In the genomic region with DNA sequence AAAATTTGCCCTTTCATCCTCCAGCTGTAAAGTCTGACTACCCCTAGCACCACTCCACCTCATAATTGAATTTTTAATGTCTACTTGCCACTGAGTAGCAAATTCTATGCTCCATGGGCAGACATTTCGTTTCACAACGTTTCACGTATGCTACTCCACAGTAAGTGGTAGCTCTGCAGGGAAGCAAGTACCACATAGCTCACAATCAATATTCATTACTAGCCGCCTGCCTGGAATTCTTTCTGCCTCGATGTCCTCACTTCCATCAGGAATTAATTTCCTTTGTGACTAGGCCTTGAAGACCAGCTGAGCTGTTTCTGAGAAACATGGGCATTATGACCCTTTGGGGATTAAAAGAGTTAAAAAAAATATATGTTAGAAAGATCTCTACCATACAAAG, we compare ENCODE assay signal across 2 cellular contexts.
TF ChIP-seq lines count a peak whose summit lies in the region.

No MANE protein-coding gene starts in this region.

TF ChIP-seq in GM23338, 12 proteins besides CTCF, POLR2A, EP300 and RAD21 (continues in another document):
- TF ChIP-seq POLR2AphosphoS5 (IDR thresholded peaks at IDR 0.05; ENCODE audit: low read depth) (no peak), STAT1 (IDR thresholded peaks at IDR 0.05; ENCODE audit: unreplicated experiment) (no peak), REST (IDR thresholded peaks at IDR 0.05; ENCODE audit: unreplicated experiment) (no peak), NANOG (IDR thresholded peaks at IDR 0.05; ENCODE audit: borderline replicate concordance) (no peak), JUNB (IDR thresholded peaks at IDR 0.05; ENCODE audit: unreplicated experiment) (no peak), ZNF114 (CRISPR knock-in tag; IDR thresholded peaks at IDR 0.05) (no peak), ZNF462 (CRISPR knock-in tag; IDR thresholded peaks at IDR 0.05) (no peak), EZH2 (IDR thresholded peaks at IDR 0.05; ENCODE audit: low read depth, unreplicated experiment) (no peak), EZH2phosphoT487 (IDR thresholded peaks at IDR 0.05; ENCODE audit: unreplicated experiment) (no peak)
- TF ChIP-seq, protein P1, sequence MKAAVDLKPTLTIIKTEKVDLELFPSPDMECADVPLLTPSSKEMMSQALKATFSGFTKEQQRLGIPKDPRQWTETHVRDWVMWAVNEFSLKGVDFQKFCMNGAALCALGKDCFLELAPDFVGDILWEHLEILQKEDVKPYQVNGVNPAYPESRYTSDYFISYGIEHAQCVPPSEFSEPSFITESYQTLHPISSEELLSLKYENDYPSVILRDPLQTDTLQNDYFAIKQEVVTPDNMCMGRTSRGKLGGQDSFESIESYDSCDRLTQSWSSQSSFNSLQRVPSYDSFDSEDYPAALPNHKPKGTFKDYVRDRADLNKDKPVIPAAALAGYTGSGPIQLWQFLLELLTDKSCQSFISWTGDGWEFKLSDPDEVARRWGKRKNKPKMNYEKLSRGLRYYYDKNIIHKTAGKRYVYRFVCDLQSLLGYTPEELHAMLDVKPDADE (IDR thresholded peaks at IDR 0.05) = no peak

TF ChIP-seq in neural cell, 6 proteins besides CTCF, POLR2A, EP300 and RAD21:
- TF ChIP-seq REST (IDR thresholded peaks at IDR 0.05; ENCODE audit: borderline replicate concordance) = peak; percentile 20
- TF ChIP-seq POLR2AphosphoS5 (IDR thresholded peaks at IDR 0.05) = peak; percentile 46
- no peak for TF ChIP-seq EZH2 (IDR thresholded peaks at IDR 0.05; ENCODE audit: borderline replicate concordance, insufficient read depth, low read length, poor library complexity, severe bottlenecking)
- TF ChIP-seq MXI1 (conservative IDR thresholded peaks at IDR 0.05; ENCODE audit: poor library complexity, severe bottlenecking) = no peak
